Comparison of ENCODE assay signal across 1 cellular context in the genomic region with DNA sequence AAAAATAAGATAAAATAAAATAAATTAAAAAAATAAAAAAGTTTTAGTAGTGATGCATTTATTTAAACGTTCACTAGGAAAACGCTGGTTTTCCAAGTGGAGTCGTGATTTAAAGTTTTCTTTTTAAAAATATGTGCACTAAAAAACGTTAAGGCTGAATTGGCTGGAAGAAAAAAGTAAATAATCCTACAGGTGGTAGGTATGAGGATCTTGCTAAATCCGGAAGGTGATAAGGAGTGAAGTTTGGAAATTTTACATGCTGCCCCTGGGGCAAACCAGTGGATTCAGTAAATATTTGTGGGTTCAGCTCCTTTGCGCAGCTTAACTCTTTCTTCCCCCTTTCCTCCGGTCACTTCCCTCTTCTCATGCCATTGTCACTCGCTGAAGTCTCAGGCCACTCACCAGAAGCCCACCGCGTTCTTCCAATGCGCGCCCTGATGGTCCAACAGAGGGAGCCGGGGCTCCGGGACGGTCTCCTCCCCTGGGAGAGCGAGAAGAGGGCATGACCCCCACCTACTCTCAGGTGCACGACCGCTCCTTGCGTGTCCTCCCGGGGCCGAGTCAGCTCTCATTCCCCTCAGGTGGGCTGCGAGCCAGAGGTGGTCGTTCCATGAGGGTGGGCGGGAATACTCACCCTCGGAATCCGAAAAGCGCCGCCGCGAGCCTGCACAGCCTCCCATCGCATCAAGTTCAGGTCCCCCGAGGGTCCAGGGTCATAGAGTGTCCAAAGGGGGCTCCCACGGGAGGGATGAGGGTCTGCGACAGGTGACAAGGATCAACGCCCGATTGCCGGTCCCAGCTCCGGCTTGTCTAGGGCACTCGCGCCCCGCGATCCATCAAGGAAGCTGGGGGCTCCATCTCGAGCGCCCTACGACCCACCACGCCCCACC.
TF ChIP-seq lines count a peak whose summit lies in the region.

No MANE protein-coding gene starts in this region.

TF ChIP-seq in GM23338, 12 proteins besides CTCF, POLR2A, EP300 and RAD21 (continued from another document):
- TF ChIP-seq, protein P1, sequence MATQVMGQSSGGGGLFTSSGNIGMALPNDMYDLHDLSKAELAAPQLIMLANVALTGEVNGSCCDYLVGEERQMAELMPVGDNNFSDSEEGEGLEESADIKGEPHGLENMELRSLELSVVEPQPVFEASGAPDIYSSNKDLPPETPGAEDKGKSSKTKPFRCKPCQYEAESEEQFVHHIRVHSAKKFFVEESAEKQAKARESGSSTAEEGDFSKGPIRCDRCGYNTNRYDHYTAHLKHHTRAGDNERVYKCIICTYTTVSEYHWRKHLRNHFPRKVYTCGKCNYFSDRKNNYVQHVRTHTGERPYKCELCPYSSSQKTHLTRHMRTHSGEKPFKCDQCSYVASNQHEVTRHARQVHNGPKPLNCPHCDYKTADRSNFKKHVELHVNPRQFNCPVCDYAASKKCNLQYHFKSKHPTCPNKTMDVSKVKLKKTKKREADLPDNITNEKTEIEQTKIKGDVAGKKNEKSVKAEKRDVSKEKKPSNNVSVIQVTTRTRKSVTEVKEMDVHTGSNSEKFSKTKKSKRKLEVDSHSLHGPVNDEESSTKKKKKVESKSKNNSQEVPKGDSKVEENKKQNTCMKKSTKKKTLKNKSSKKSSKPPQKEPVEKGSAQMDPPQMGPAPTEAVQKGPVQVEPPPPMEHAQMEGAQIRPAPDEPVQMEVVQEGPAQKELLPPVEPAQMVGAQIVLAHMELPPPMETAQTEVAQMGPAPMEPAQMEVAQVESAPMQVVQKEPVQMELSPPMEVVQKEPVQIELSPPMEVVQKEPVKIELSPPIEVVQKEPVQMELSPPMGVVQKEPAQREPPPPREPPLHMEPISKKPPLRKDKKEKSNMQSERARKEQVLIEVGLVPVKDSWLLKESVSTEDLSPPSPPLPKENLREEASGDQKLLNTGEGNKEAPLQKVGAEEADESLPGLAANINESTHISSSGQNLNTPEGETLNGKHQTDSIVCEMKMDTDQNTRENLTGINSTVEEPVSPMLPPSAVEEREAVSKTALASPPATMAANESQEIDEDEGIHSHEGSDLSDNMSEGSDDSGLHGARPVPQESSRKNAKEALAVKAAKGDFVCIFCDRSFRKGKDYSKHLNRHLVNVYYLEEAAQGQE (IDR thresholded peaks at IDR 0.05; ENCODE audit: unreplicated experiment) = no peak
- TF ChIP-seq POLR2AphosphoS5 (IDR thresholded peaks at IDR 0.05; ENCODE audit: low read depth) (0 out of 2 replicates have a peak, but pooled peaks have one; percentile 60), ZNF114 (CRISPR knock-in tag; IDR thresholded peaks at IDR 0.05) (no peak), EZH2 (IDR thresholded peaks at IDR 0.05; ENCODE audit: low read depth, unreplicated experiment) (no peak), EZH2phosphoT487 (IDR thresholded peaks at IDR 0.05; ENCODE audit: unreplicated experiment) (no peak)
